3 cellular contexts compared by ENCODE assay signal in genomic region chr16:11700264-11701029, GRCh38.
TF ChIP-seq lines count a peak whose summit lies in the region.

No MANE protein-coding gene starts in this region.

TF ChIP-seq in A549, 52 proteins besides CTCF, POLR2A, EP300 and RAD21:
- TF ChIP-seq PHF8 (IDR thresholded peaks at IDR 0.05; ENCODE audit: borderline replicate concordance, low read depth) (no peak), HES2 (IDR thresholded peaks at IDR 0.05) (peak; percentile 71; the same call in 1 of the 2 replicates), ESRRA (IDR thresholded peaks at IDR 0.05; ENCODE audit: borderline replicate concordance, low read length) (no peak), CEBPB (IDR thresholded peaks at IDR 0.05) (peak; percentile 88 to 89)

TF ChIP-seq in HepG2, 621 proteins besides CTCF, POLR2A, EP300 and RAD21 (continues in another document):
- TF ChIP-seq FOXP4 (CRISPR knock-in tag; IDR thresholded peaks at IDR 0.05) (peak; percentile 87), RCOR2 (CRISPR knock-in tag; IDR thresholded peaks at IDR 0.05) (peak; percentile 31; the same call in 1 of the 2 replicates), ZNF276 (CRISPR knock-in tag; IDR thresholded peaks at IDR 0.05; ENCODE audit: low read depth) (no peak), ELF3 (CRISPR knock-in tag; IDR thresholded peaks at IDR 0.05) (0 out of 2 replicates have a peak, but pooled peaks have one; percentile 28), FOXA1 (IDR thresholded peaks at IDR 0.05) (no peak), FOXA1 (CRISPR knock-in tag; IDR thresholded peaks at IDR 0.05) (peak; percentile 91), SMAD3 (CRISPR knock-in tag; IDR thresholded peaks at IDR 0.05) (peak; percentile 69; the same call in 1 of the 2 replicates), CEBPB (IDR thresholded peaks at IDR 0.05; ENCODE audit: borderline replicate concordance, low read depth, low read length) (peak; percentile 96), GRHL1 (CRISPR knock-in tag; conservative IDR thresholded peaks at IDR 0.05) (no peak), HOXA9 (CRISPR knock-in tag; IDR thresholded peaks at IDR 0.05; ENCODE audit: borderline replicate concordance) (no peak), SOX13 (IDR thresholded peaks at IDR 0.05) (no peak), SOX13 (CRISPR knock-in tag; conservative IDR thresholded peaks at IDR 0.05 in 1 of 2, IDR thresholded peaks at IDR 0.05 in 1 of 2) (peak in 1 of 2 experiments; percentile 65; a peak in 2 of 4 replicates), NR2F6 (IDR thresholded peaks at IDR 0.05) (peak; percentile 90), NR2F6 (CRISPR knock-in tag; IDR thresholded peaks at IDR 0.05) (peak; percentile 81), ZNF468 (CRISPR knock-in tag; IDR thresholded peaks at IDR 0.05) (no peak), NFE2L2 (IDR thresholded peaks at IDR 0.05; ENCODE audit: low read length) (no peak), ZXDC (CRISPR knock-in tag; IDR thresholded peaks at IDR 0.05) (no peak), CCAR2 (optimal IDR thresholded peaks at IDR 0.05; ENCODE audit: low read depth, low read length) (no peak)

TF ChIP-seq in GM23338, 12 proteins besides CTCF, POLR2A, EP300 and RAD21:
- no peak for TF ChIP-seq EZH2phosphoT487 (IDR thresholded peaks at IDR 0.05; ENCODE audit: unreplicated experiment)
- TF ChIP-seq JUNB (IDR thresholded peaks at IDR 0.05; ENCODE audit: unreplicated experiment) = no peak
- no peak for TF ChIP-seq ZNF462 (CRISPR knock-in tag; IDR thresholded peaks at IDR 0.05)
- no peak for TF ChIP-seq REST (IDR thresholded peaks at IDR 0.05; ENCODE audit: unreplicated experiment)
- TF ChIP-seq NANOG (IDR thresholded peaks at IDR 0.05; ENCODE audit: borderline replicate concordance) = no peak
- no peak for TF ChIP-seq CREB1 (CRISPR knock-in tag; IDR thresholded peaks at IDR 0.05; ENCODE audit: low read depth)
TF ChIP-seq in GM23338: peak in this region for 0.
